In the genomic region with DNA sequence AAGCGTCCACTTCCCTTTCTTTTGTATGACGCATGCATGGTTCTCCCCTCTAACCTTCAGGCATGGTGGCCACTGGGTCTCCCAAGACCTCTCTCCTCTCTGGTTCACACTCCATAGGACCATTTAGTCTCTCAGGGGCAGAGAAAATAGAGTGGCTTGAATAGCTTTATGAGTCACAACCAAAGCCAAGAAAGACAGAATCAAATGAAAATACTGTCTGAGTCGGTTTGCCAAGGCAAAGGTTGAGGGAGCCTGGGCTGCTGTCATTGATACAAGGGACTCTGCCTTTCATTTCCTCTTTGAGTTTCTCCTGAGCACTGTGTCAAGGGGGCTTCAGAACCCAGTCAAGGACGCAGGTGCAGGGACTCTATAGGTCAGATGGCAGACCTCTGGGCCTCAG, we compare ENCODE assay signal across 11 cellular contexts.
"Had no signal": no experiment of that assay in that cellular context is flagged by ENCODE, and none has a peak within 500 bp of the region (broad histone marks: within the 10 kb centered on the region; RNA-seq: fewer than 3 reads in every experiment).

No MANE protein-coding gene starts in this region.

- ATAC-seq: effector memory CD8-positive, alpha-beta T cell; gastroesophageal sphincter had no signal

- H3K27me3 ChIP-seq: gastroesophageal sphincter, hepatocyte, thyroid gland had no signal

- H3K4me2 ChIP-seq: hepatocyte had no signal

- H3K4me3 ChIP-seq: gastroesophageal sphincter, hepatocyte, skin epidermis, thyroid gland had no signal

- H2AFZ ChIP-seq: hepatocyte had no signal

- H3K27ac ChIP-seq: epithelial cell of prostate, gastroesophageal sphincter, hepatocyte, skin epidermis, thyroid gland had no signal

- DNase-seq: activated CD4-positive, alpha-beta T cell treated with anti-CD3 and anti-CD28 coated beads for 4 hours; activated naive CD4-positive, alpha-beta T cell; aorta; caudate nucleus; effector memory CD8-positive, alpha-beta T cell; posterior cingulate gyrus; thyroid gland had no signal

- H3K36me3 ChIP-seq: gastroesophageal sphincter, thyroid gland had no signal

- H3K9me3 ChIP-seq: gastroesophageal sphincter, thyroid gland had no signal

- H3K4me1 ChIP-seq: gastroesophageal sphincter had no signal
